Comparison of ENCODE assay signal across 8 cellular contexts in genomic region chr1:210233495-210234253, GRCh38. TPM values are rescaled to one million over a fixed set of nuclear protein-coding genes. Genes with fewer than 3 reads are reported as not detected.
DNase-seq lines count a peak whose midpoint lies in the region; ATAC-seq, FAIRE-seq and TF ChIP-seq lines count a peak whose summit lies in the region.

No MANE protein-coding gene starts in this region.

- H3K79me2 ChIP-seq in neural cell (replicated peaks; ENCODE audit: insufficient read depth, low read length): peaks cover 49% of the 10 kb centered on the region

- H3K36me3 Mint-ChIP-seq in activated T-helper 1 cell treated with anti-CD3 and anti-CD28 coated beads, Interleukin-12 subunit alpha, Interleukin-12 subunit beta, Interleukin-2, Interleukin-4 antibody, amounts not matched to agents 30 ng/mL and 10 ng/mL and 1 ng/mL, durations not matched to agents 14 hours and 24 hours and 36 hours (ENCODE audit: low read depth): peaks cover 2% of the 10 kb centered on the region

- TF ChIP-seq POLR2A in NB4 (IDR thresholded peaks at IDR 0.05; ENCODE audit: extremely low read depth, insufficient read length) (no peak), gastroesophageal sphincter (IDR thresholded peaks at IDR 0.05) (no peak)

- peak overlapping the region; percentile 45 for H3K4me3 Mint-ChIP-seq in activated T-helper 1 cell treated with anti-CD3 and anti-CD28 coated beads, Interleukin-12 subunit alpha, Interleukin-12 subunit beta, Interleukin-2, Interleukin-4 antibody, amounts not matched to agents 30 ng/mL and 10 ng/mL and 1 ng/mL, durations not matched to agents 14 hours and 24 hours and 36 hours

- no peaks in the 10 kb centered on the region for H4K20me1 ChIP-seq in neural cell (ENCODE audit: insufficient read depth)

- H3K27ac ChIP-seq in gastroesophageal sphincter: peak overlapping the region; percentile 71 to 91 (median 86)
- H3K27ac ChIP-seq in neural cell (ENCODE audit: low read length): peak overlapping the region; percentile 92

- H3K4me1 Mint-ChIP-seq in activated T-helper 1 cell treated with anti-CD3 and anti-CD28 coated beads, Interleukin-12 subunit alpha, Interleukin-12 subunit beta, Interleukin-2, Interleukin-4 antibody, amounts not matched to agents 30 ng/mL and 10 ng/mL and 1 ng/mL, durations not matched to agents 14 hours and 24 hours and 36 hours (ENCODE audit: low read depth): peaks cover 6% of the 10 kb centered on the region

- H3K27ac Mint-ChIP-seq in activated T-helper 1 cell treated with anti-CD3 and anti-CD28 coated beads, Interleukin-12 subunit alpha, Interleukin-12 subunit beta, Interleukin-2, Interleukin-4 antibody, amounts not matched to agents 30 ng/mL and 10 ng/mL and 1 ng/mL, durations not matched to agents 14 hours and 24 hours and 36 hours: no peak overlapping the region

- TF ChIP-seq CTCF in NB4 (IDR thresholded peaks at IDR 0.05; ENCODE audit: low read depth, low read length) (no peak), gastroesophageal sphincter (IDR thresholded peaks at IDR 0.05) (no peak), neural cell (IDR thresholded peaks at IDR 0.05; ENCODE audit: poor library complexity, severe bottlenecking) (no peak), D721Med (IDR thresholded peaks at IDR 0.05; ENCODE audit: insufficient read depth, missing control alignments) (no peak)

- H3K4me1 ChIP-seq in gastroesophageal sphincter: peaks cover 11 to 73% (median 28%) of the 10 kb centered on the region in 3 donors

- no peak for TF ChIP-seq EP300 in gastroesophageal sphincter (IDR thresholded peaks at IDR 0.05)
- TF ChIP-seq EP300 in neural cell (conservative IDR thresholded peaks at IDR 0.05; ENCODE audit: poor library complexity, severe bottlenecking): no peak

- no peaks in the 10 kb centered on the region for H3K9me3 ChIP-seq in gastroesophageal sphincter
- H3K9me3 ChIP-seq in neural cell (ENCODE audit: low read length): no peaks in the 10 kb centered on the region

- H3K36me3 ChIP-seq in gastroesophageal sphincter (no peaks in the 10 kb centered on the region), neural cell (ENCODE audit: insufficient read depth, low read length) (no peaks in the 10 kb centered on the region)

- no peaks in the 10 kb centered on the region for H3K9me3 Mint-ChIP-seq in activated T-helper 1 cell treated with anti-CD3 and anti-CD28 coated beads, Interleukin-12 subunit alpha, Interleukin-12 subunit beta, Interleukin-2, Interleukin-4 antibody, amounts not matched to agents 30 ng/mL and 10 ng/mL and 1 ng/mL, durations not matched to agents 14 hours and 24 hours and 36 hours

- intact Hi-C loops in activated T-helper 1 cell treated with anti-CD3 and anti-CD28 coated beads, Interleukin-12 subunit alpha, Interleukin-12 subunit beta, Interleukin-2, Interleukin-4 antibody, amounts not matched to agents 30 ng/mL and 10 ng/mL and 1 ng/mL, durations not matched to agents 14 hours and 24 hours and 36 hours (cut with micrococcal nuclease): loop anchor here (2.0 to 10.0 kb wide), 3 partner anchors 13 to 171 kb away; partner anchors contain the start of gene HHAT

- FAIRE-seq in D721Med (lab: Jason Lieb, UNC): no peak

- no peaks in the 10 kb centered on the region for H3K9me2 ChIP-seq in neural cell (ENCODE audit: insufficient read depth, low read length)

- no peaks in the 10 kb centered on the region for H3F3A ChIP-seq in neural cell (ENCODE audit: insufficient read depth, low read length, poor library complexity, severe bottlenecking)

- DNase-seq in D341Med (ENCODE audit: low spot score): peak; percentile 80
- peak; percentile 38 for DNase-seq in NB4 (ENCODE audit: low read depth)
- DNase-seq in activated T-helper 1 cell treated with anti-CD3 and anti-CD28 coated beads, Interleukin-12 subunit alpha, Interleukin-12 subunit beta, Interleukin-2, Interleukin-4 antibody, amounts not matched to agents 30 ng/mL and 10 ng/mL and 1 ng/mL, durations not matched to agents 14 hours and 24 hours and 36 hours (ENCODE audit: low spot score): no peak
- DNase-seq in D721Med (ENCODE audit: insufficient read length, low spot score): no peak
- no peak for DNase-seq in activated CD4-positive, CD25-positive, alpha-beta regulatory T cell treated with anti-CD3 and anti-CD28 coated beads, Interleukin-2, amount 50 U/mL, for 72 hours

- TF ChIP-seq RAD21 in neural cell (conservative IDR thresholded peaks at IDR 0.05): no peak

- H3K27me3 Mint-ChIP-seq in activated T-helper 1 cell treated with anti-CD3 and anti-CD28 coated beads, Interleukin-12 subunit alpha, Interleukin-12 subunit beta, Interleukin-2, Interleukin-4 antibody, amounts not matched to agents 30 ng/mL and 10 ng/mL and 1 ng/mL, durations not matched to agents 14 hours and 24 hours and 36 hours (ENCODE audit: insufficient read depth): peaks cover 48% of the 10 kb centered on the region

- 0% methylated on average over 13 to 14 of the region's 56 CpGs for WGBS in gastroesophageal sphincter (ENCODE audit: low coverage in 1 of 2), 2 donors

- ATAC-seq in gastroesophageal sphincter (peak; percentile 44), HG03457 (IDR thresholded peaks at IDR 0.05; ENCODE audit: unreplicated experiment) (no peak)

- peak overlapping the region; percentile 91 for H3K4me2 ChIP-seq in neural cell (ENCODE audit: low read length)

- no peak overlapping the region for H3K4me3 ChIP-seq in NB4 (ENCODE audit: low read depth, low read length)
- H3K4me3 ChIP-seq in gastroesophageal sphincter: peak overlapping the region; percentile 61 to 81
- peak overlapping the region; percentile 98 for H3K4me3 ChIP-seq in neural cell (ENCODE audit: low read length)

- H3K9ac ChIP-seq in neural cell (ENCODE audit: low read length): peak overlapping the region; percentile 97

- no peak overlapping the region for H2AFZ ChIP-seq in neural cell (ENCODE audit: low read depth, low read length)

- H3K27me3 ChIP-seq in gastroesophageal sphincter: no peaks in the 10 kb centered on the region
- H3K27me3 ChIP-seq in neural cell (ENCODE audit: insufficient read depth, low read depth, low read length): no peaks in the 10 kb centered on the region

TF ChIP-seq in neural cell, 6 proteins besides CTCF, POLR2A, EP300 and RAD21:
- TF ChIP-seq REST (IDR thresholded peaks at IDR 0.05; ENCODE audit: borderline replicate concordance): peak; percentile 56
- no peak for TF ChIP-seq SMC3 (conservative IDR thresholded peaks at IDR 0.05; ENCODE audit: poor library complexity)
- no peak for TF ChIP-seq EZH2 (IDR thresholded peaks at IDR 0.05; ENCODE audit: borderline replicate concordance, insufficient read depth, low read length, poor library complexity, severe bottlenecking)
- TF ChIP-seq MXI1 (conservative IDR thresholded peaks at IDR 0.05; ENCODE audit: poor library complexity, severe bottlenecking): peak; percentile 42
- no peak for TF ChIP-seq TAF1 (IDR thresholded peaks at IDR 0.05; ENCODE audit: low read depth)
- no peak for TF ChIP-seq POLR2AphosphoS5 (IDR thresholded peaks at IDR 0.05)

RNA-seq across cellular contexts. Expression of gene SERTAD4, which starts 1.1 kb away (rescaled TPM):
- not detected in 2 replicates for total RNA-seq in activated T-helper 1 cell treated with anti-CD3 and anti-CD28 coated beads, Interleukin-12 subunit alpha, Interleukin-12 subunit beta, Interleukin-2, Interleukin-4 antibody, amounts not matched to agents 30 ng/mL and 10 ng/mL and 1 ng/mL, durations not matched to agents 14 hours and 24 hours and 36 hours
- total RNA-seq in gastroesophageal sphincter: 1 to 10 TPM; 2.9 to 3.3 (median 3.0) TPM
- polyA plus RNA-seq in neural cell: 41.4 and 42.9 TPM in 2 replicates
- polyA minus RNA-seq in neural cell: 82.3 and 82.9 TPM in 2 replicates

Comparison
In these comparisons a context has a peak if more than half of its experiments do, and no peak if none do; other contexts are left out.
1. DNase-seq: peak in D341Med (single experiment) and NB4 (single experiment); none in activated T-helper 1 cell treated with anti-CD3 and anti-CD28 coated beads, Interleukin-12 subunit alpha, Interleukin-12 subunit beta, Interleukin-2, Interleukin-4 antibody, amounts not matched to agents 30 ng/mL and 10 ng/mL and 1 ng/mL, durations not matched to agents 14 hours and 24 hours and 36 hours (single experiment), D721Med (single experiment) and activated CD4-positive, CD25-positive, alpha-beta regulatory T cell treated with anti-CD3 and anti-CD28 coated beads, Interleukin-2, amount 50 U/mL, for 72 hours (single experiment).